In genomic region chr7:101002333-101002732, GRCh38 we compare ENCODE assay signal across 2 cellular contexts. TPM values are rescaled to one million over a fixed set of nuclear protein-coding genes. Genes with fewer than 3 reads are reported as not detected.
"Had no signal": no experiment of that assay in that cellular context is flagged by ENCODE, and none has a peak within 500 bp of the region (broad histone marks: within the 10 kb centered on the region; RNA-seq: fewer than 3 reads in every experiment).

No MANE protein-coding gene starts in this region.

RNA-seq across cellular contexts. Expression of gene MUC17, which starts 17.5 kb away (rescaled TPM):
- total RNA-seq: G401, GM12878 had no signal

RNA-seq across cellular contexts. Expression of gene MUC12, which starts 33.0 kb away (rescaled TPM):
- total RNA-seq: G401 had no signal

RNA-seq across cellular contexts. Expression of gene MUC3A, which starts 53.0 kb away (rescaled TPM):
- total RNA-seq: G401 had no signal
